18 cellular contexts compared by ENCODE assay signal in the genomic region with DNA sequence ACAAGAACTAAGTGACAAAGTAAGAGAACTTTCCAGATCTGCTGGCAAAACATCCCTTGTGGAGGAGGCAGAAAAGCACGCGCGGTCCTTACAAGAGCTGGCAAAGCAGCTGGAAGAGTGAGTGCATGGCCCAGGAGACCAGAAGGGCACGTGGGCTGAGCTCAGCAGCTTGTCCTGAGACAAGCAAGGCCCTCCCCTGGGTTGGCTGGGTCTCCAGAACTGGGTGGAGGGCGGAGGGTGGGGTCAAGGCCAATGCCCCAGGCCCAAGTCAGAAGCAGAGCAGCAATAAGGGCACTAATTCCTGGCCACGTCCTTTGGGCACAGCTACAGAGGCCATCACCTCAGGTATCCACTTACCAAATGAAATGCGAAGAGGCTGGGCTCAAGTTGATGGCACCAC.
"Had no signal": no experiment of that assay in that cellular context is flagged by ENCODE, and none has a peak within 500 bp of the region (broad histone marks: within the 10 kb centered on the region; RNA-seq: fewer than 3 reads in every experiment).

No MANE protein-coding gene starts in this region.

- H3K27ac ChIP-seq: coronary artery, gastrocnemius medialis, neutrophil, suprapubic skin, upper lobe of right lung, vagina had no signal

- H3K4me1 ChIP-seq: gastrocnemius medialis, suprapubic skin, tibial nerve, upper lobe of right lung, vagina had no signal

- ATAC-seq: naive thymus-derived CD4-positive, alpha-beta T cell; stimulated activated effector memory CD8-positive, alpha-beta T cell treated with anti-CD3 and anti-CD28 coated beads, Interleukin-12 subunit alpha, Interleukin-12 subunit beta, amount 100 ng/mL, for 72 hours; stimulated activated naive CD8-positive, alpha-beta T cell treated with anti-CD3 and anti-CD28 coated beads, Interleukin-15, Interleukin-2, amounts not matched to agents 100 U/mL and 50 U/mL, for 24 hours; upper lobe of right lung had no signal

- H3K27me3 ChIP-seq: gastrocnemius medialis, suprapubic skin, tibial nerve, upper lobe of right lung, vagina had no signal

- DNase-seq: effector CD4-positive, alpha-beta T cell; endodermal cell; erythroblast; islet precursor cell; naive thymus-derived CD4-positive, alpha-beta T cell; nephron progenitor cell; stimulated activated CD4-positive, alpha-beta T cell treated with anti-CD3 and anti-CD28 coated beads, Interleukin-4, amount 100 ng/mL, for 1 hour; stimulated activated CD8-positive, alpha-beta memory T cell treated with anti-CD3 and anti-CD28 coated beads, Interleukin-4, amount 100 ng/mL, for 48 hours; stimulated activated naive CD8-positive, alpha-beta T cell treated with anti-CD3 and anti-CD28 coated beads, Interleukin-15, Interleukin-2, amounts not matched to agents 100 U/mL and 50 U/mL, for 24 hours; upper lobe of right lung had no signal

- H3K9me3 ChIP-seq: gastrocnemius medialis, neutrophil, suprapubic skin, tibial nerve, upper lobe of right lung, vagina had no signal

- H3K4me3 ChIP-seq: coronary artery, gastrocnemius medialis, smooth muscle cell, suprapubic skin, tibial nerve, upper lobe of right lung, vagina had no signal

- H3K36me3 ChIP-seq: gastrocnemius medialis, neutrophil had no signal
